Comparison of ENCODE assay signal across 27 cellular contexts in genomic region chr13:78852709-78853108, GRCh38.
"Had no signal": no experiment of that assay in that cellular context is flagged by ENCODE, and none has a peak within 500 bp of the region (broad histone marks: within the 10 kb centered on the region; RNA-seq: fewer than 3 reads in every experiment).

No MANE protein-coding gene starts in this region.

- H3K4me3 Mint-ChIP-seq: central memory CD8-positive, alpha-beta T cell; immature natural killer cell; mesothelial cell of epicardium had no signal

- H3K4me1 ChIP-seq: esophagus muscularis mucosa, foreskin keratinocyte, gastroesophageal sphincter, heart left ventricle, left ventricle myocardium inferior, lower lobe of right lung had no signal

- H3K4me1 Mint-ChIP-seq: central memory CD8-positive, alpha-beta T cell; immature natural killer cell; mesothelial cell of epicardium had no signal

- ATAC-seq: foreskin keratinocyte, gastroesophageal sphincter, heart left ventricle, left colon, left lobe of liver, lower lobe of right lung, mucosa of descending colon had no signal

- FAIRE-seq: colon, endothelial cell of umbilical vein, frontal cortex, kidney had no signal

- H3K36me3 Mint-ChIP-seq: immature natural killer cell, mesothelial cell of epicardium had no signal

- DNase-seq: cerebellar nuclear complex; dermis blood vessel endothelial cell; dorsolateral prefrontal cortex; effector CD4-positive, alpha-beta T cell; effector memory CD4-positive, alpha-beta T cell; foreskin keratinocyte; hypothalamus; immature natural killer cell; islet precursor cell; kidney; kidney glomerular epithelial cell; left colon; left ventricle myocardium inferior; lower lobe of right lung; mesenchymal stem cell; mucosa of descending colon had no signal

- H2AFZ ChIP-seq: hepatocyte had no signal

- H3K27ac Mint-ChIP-seq: immature natural killer cell, mesothelial cell of epicardium had no signal

- H3K36me3 ChIP-seq: esophagus muscularis mucosa, gastroesophageal sphincter, heart left ventricle, left ventricle myocardium inferior, lower lobe of right lung had no signal

- H3K27ac ChIP-seq: coronary artery, dorsolateral prefrontal cortex, esophagus muscularis mucosa, foreskin keratinocyte, gastroesophageal sphincter, heart left ventricle, hepatocyte, left ventricle myocardium inferior, lower lobe of right lung had no signal

- H3K4me2 ChIP-seq: hepatocyte had no signal

- H3K27me3 ChIP-seq: esophagus muscularis mucosa, foreskin keratinocyte, gastroesophageal sphincter, heart left ventricle, hepatocyte had no signal

- H3K4me3 ChIP-seq: coronary artery, dorsolateral prefrontal cortex, esophagus muscularis mucosa, gastroesophageal sphincter, heart left ventricle, hepatocyte, left ventricle myocardium inferior, lower lobe of right lung, mucosa of descending colon had no signal

- H3K79me2 ChIP-seq: hepatocyte had no signal
